In genomic region chr2:227480528-227480927, GRCh38 we compare ENCODE assay signal across 8 cellular contexts. TPM values are rescaled to one million over a fixed set of nuclear protein-coding genes. Genes with fewer than 3 reads are reported as not detected.
A peak's percentile ranks its signal among the peaks of the same experiment; 100 is the strongest.
DNase-seq lines count a peak whose midpoint lies in the region; ATAC-seq, FAIRE-seq and TF ChIP-seq lines count a peak whose summit lies in the region.

No MANE protein-coding gene starts in this region.

- TF ChIP-seq RAD21 in HepG2 (CRISPR knock-in tag; IDR thresholded peaks at IDR 0.05): no peak

- intact Hi-C loops in HepG2 (cut with micrococcal nuclease; ENCODE audit: unreplicated experiment): no loop called here

- CTCF ChIA-PET in HepG2 (lab: Yijun Ruan, JAX; ENCODE audit: low intra/inter-chr PET ratio, low total read pairs): no interaction called here

- peaks cover 62% of the 10 kb centered on the region for H4K20me1 ChIP-seq in HepG2 (ENCODE audit: insufficient read depth, low read length)

- peaks cover 0 to 4% of the 10 kb centered on the region in 2 experiments; a peak in 1 of 5 replicates for H3K36me3 ChIP-seq in HepG2 (replicated peaks in 1 of 2; ENCODE audit: control insufficient read depth in 1 of 2, insufficient read depth in 2 of 2, low read length in 2 of 2)

- H3K4me3 Mint-ChIP-seq in IgD-negative memory B cell: peak overlapping the region in 1 of 4 donors; percentile 41
- H3K4me3 Mint-ChIP-seq in naive thymus-derived CD8-positive, alpha-beta T cell: peak overlapping the region in 9 of 10 donors; percentile 9 to 55 (median 31)

- peak overlapping the region; percentile 9 to 85 (median 75) for H3K27ac Mint-ChIP-seq in IgD-negative memory B cell
- H3K27ac Mint-ChIP-seq in naive thymus-derived CD8-positive, alpha-beta T cell: peak overlapping the region; percentile 21 to 91 (median 68)

- BruUV-seq in HepG2 (replicated peaks; lab: Mats Ljungman, UMichigan): no TSS peak

- H2AFZ ChIP-seq in HepG2 (ENCODE audit: low read length): no peak overlapping the region

- no peak for DNase-seq in naive thymus-derived CD8-positive, alpha-beta T cell
- no peak for DNase-seq in activated CD8-positive, alpha-beta memory T cell treated with anti-CD3 and anti-CD28 coated beads, Interleukin-2, amount 50 U/mL, for 4 hours
- no peak for DNase-seq in NCI-H1417 treated with DMSO at 0.1 percent for 48 hours (lab: John Stamatoyannopoulos, UW)
- DNase-seq in superior temporal gyrus (ENCODE audit: extremely low spot score): no peak
- DNase-seq in HepG2 (ENCODE audit: low spot score): no peak

- POLR2A ChIA-PET in naive thymus-derived CD8-positive, alpha-beta T cell (lab: Charles Lee): no interaction called here
- POLR2A ChIA-PET in HepG2 (lab: Yijun Ruan, JAX): no interaction called here

- H3K27me3 Mint-ChIP-seq in IgD-negative memory B cell: no peaks in the 10 kb centered on the region
- no peaks in the 10 kb centered on the region for H3K27me3 Mint-ChIP-seq in naive thymus-derived CD8-positive, alpha-beta T cell

- no peaks in the 10 kb centered on the region for H3K9me3 Mint-ChIP-seq in IgD-negative memory B cell
- peaks cover 0 to 2% (median 0%) of the 10 kb centered on the region in 9 donors for H3K9me3 Mint-ChIP-seq in naive thymus-derived CD8-positive, alpha-beta T cell

- no peak overlapping the region for H3K9ac ChIP-seq in HepG2 (ENCODE audit: insufficient read depth, low read depth, low read length)

- no peaks in the 10 kb centered on the region for H3K27me3 ChIP-seq in HepG2 (ENCODE audit: control insufficient read depth in 1 of 2, insufficient read depth in 2 of 2, low read length in 2 of 2)

- H3K36me3 Mint-ChIP-seq in IgD-negative memory B cell: peaks cover under 1% of the 10 kb centered on the region
- H3K36me3 Mint-ChIP-seq in naive thymus-derived CD8-positive, alpha-beta T cell: peaks cover under 1 to 19% (median 6%) of the 10 kb centered on the region in 3 donors

- no peak for TF ChIP-seq CTCF in HepG2 (CRISPR knock-in tag; IDR thresholded peaks at IDR 0.05)

- WGBS in HepG2 (ENCODE audit: low lambda C conversion rate): over 99% methylated on average over 2 of the region's 2 CpGs

- TF ChIP-seq EP300 in HepG2 (IDR thresholded peaks at IDR 0.05; ENCODE audit: low read depth in 2 of 2, low read length in 2 of 2) (no peak), HepG2 (CRISPR knock-in tag; IDR thresholded peaks at IDR 0.05; ENCODE audit: borderline replicate concordance) (no peak)

- peaks cover 99% of the 10 kb centered on the region for H3K79me2 ChIP-seq in HepG2 (ENCODE audit: insufficient read depth, low read length)

- FAIRE-seq in HepG2 (lab: Jason Lieb, UNC): no peak

- H3K27ac ChIP-seq in HepG2 (ENCODE audit: extremely low read length, insufficient read depth, low read length): no peak overlapping the region

- TF ChIP-seq POLR2A in HepG2 (IDR thresholded peaks at IDR 0.05; ENCODE audit: insufficient read depth in 1 of 2, low read depth in 2 of 2, low read length in 2 of 2): no peak

- peaks cover 7% of the 10 kb centered on the region for H3K9me3 ChIP-seq in HepG2 (ENCODE audit: low read length)

- no peak overlapping the region for H3K4me3 ChIP-seq in HepG2 (replicated peaks in 1 of 3; ENCODE audit: insufficient read depth in 1 of 3, low read depth in 2 of 3, low read length in 3 of 3)

- H3K4me1 ChIP-seq in HepG2 (ENCODE audit: insufficient read depth, low read length): peaks cover 39% of the 10 kb centered on the region

- in situ Hi-C loops in HepG2 (cut with HindIII; ENCODE audit: extremely low pct_ligation_motif_present, low pct_unique_long_range_greater_than_20kb): no loop called here

- H3K4me2 ChIP-seq in HepG2 (ENCODE audit: low read depth, low read length): no peak overlapping the region

- ATAC-seq in GM18517 (IDR thresholded peaks at IDR 0.05; ENCODE audit: unreplicated experiment): peak; percentile 47
- ATAC-seq in GM21576 (IDR thresholded peaks at IDR 0.05; ENCODE audit: unreplicated experiment): peak; percentile 36
- ATAC-seq in naive thymus-derived CD8-positive, alpha-beta T cell: peak; percentile 60 to 84
- ATAC-seq in HepG2: no peak

- H3K4me1 Mint-ChIP-seq in IgD-negative memory B cell: peaks cover 45 to 50% (median 48%) of the 10 kb centered on the region in 3 donors
- peaks cover 33 to 82% (median 72%) of the 10 kb centered on the region in 4 donors for H3K4me1 Mint-ChIP-seq in naive thymus-derived CD8-positive, alpha-beta T cell

TF ChIP-seq in HepG2, 621 proteins besides CTCF, POLR2A, EP300 and RAD21 (continues in another document):
- TF ChIP-seq ZFP37 (CRISPR knock-in tag; IDR thresholded peaks at IDR 0.05; ENCODE audit: borderline replicate concordance): no peak
- no peak for TF ChIP-seq MTA1 (CRISPR knock-in tag; IDR thresholded peaks at IDR 0.05; ENCODE audit: borderline replicate concordance)
- TF ChIP-seq ZZZ3 (CRISPR knock-in tag; IDR thresholded peaks at IDR 0.05; ENCODE audit: borderline replicate concordance): no peak

RNA-seq across cellular contexts. Expression of gene AGFG1, which starts 8.6 kb away (rescaled TPM):
- polyA plus RNA-seq in IgD-negative memory B cell (10.1 TPM), HepG2 (2011; rRNA removed) (133 and 168 TPM in 2 replicates)
- 10 to 100 TPM; 52.9 to 55.0 TPM for total RNA-seq in naive thymus-derived CD8-positive, alpha-beta T cell
- 10 to 100 TPM; 11.8 to 41.5 (median 24.6) TPM for polyA plus RNA-seq in naive thymus-derived CD8-positive, alpha-beta T cell
- total RNA-seq in HepG2 (2016; rRNA removed; fragmentation: Illumina TruSeq; extraction: Trizol): 145 and 187 TPM in 2 replicates
- total RNA-seq in HepG2 (2016; cell fraction: cytosol; rRNA removed; fragmentation: Illumina TruSeq; extraction: Trizol; ENCODE audit: low read depth): 43.0 and 45.7 TPM in 2 replicates
- 137 and 182 TPM in 2 replicates for total RNA-seq in HepG2 (2016; cell fraction: insoluble cytoplasmic fraction; rRNA removed; fragmentation: Illumina TruSeq; extraction: Trizol)
- 97.9 and 106 TPM in 2 replicates for total RNA-seq in HepG2 (2016; cell fraction: membrane; rRNA removed; fragmentation: Illumina TruSeq; extraction: Trizol)
- total RNA-seq in HepG2 (2016; cell fraction: nucleus; rRNA removed; fragmentation: Illumina TruSeq; extraction: Trizol): 81.6 and 96.2 TPM in 2 replicates
- polyA plus RNA-seq in HepG2 (2011; cell fraction: cytosol; rRNA removed): 117 and 131 TPM in 2 replicates
- polyA plus RNA-seq in HepG2 (2011; cell fraction: nucleus; rRNA removed): 69.2 and 88.9 TPM in 2 replicates
- polyA plus RNA-seq in HepG2 (2012): 64.4 and 70.1 TPM in 2 replicates
- 18.9 and 21.0 TPM in 2 replicates for polyA plus RNA-seq in HepG2 (2016; cell fraction: cytosol; fragmentation: Illumina TruSeq; extraction: Trizol; ENCODE audit: low read depth)
- 159 and 174 TPM in 2 replicates for polyA plus RNA-seq in HepG2 (2016; cell fraction: insoluble cytoplasmic fraction; fragmentation: Illumina TruSeq; extraction: Trizol; ENCODE audit: low read depth)
- 58.1 and 62.3 TPM in 2 replicates for polyA plus RNA-seq in HepG2 (2016; cell fraction: membrane; fragmentation: Illumina TruSeq; extraction: Trizol; ENCODE audit: low read depth)
- polyA plus RNA-seq in HepG2 (2016; cell fraction: nucleus; fragmentation: Illumina TruSeq; extraction: Trizol; ENCODE audit: insufficient read depth, low read depth): 104 and 107 TPM in 2 replicates
- polyA minus RNA-seq in HepG2 (2011; rRNA and poly(A)+ RNA removed; ENCODE audit: low replicate concordance): 354 and 508 TPM in 2 replicates
- 133 and 147 TPM in 2 replicates for polyA minus RNA-seq in HepG2 (2011; cell fraction: cytosol; rRNA and poly(A)+ RNA removed)
- polyA minus RNA-seq in HepG2 (2011; cell fraction: nucleus; rRNA and poly(A)+ RNA removed): 117 TPM in 2 replicates
